Comparison of ENCODE assay signal across 37 cellular contexts in genomic region chr7:72415586-72415985, GRCh38. TPM values are rescaled to one million over a fixed set of nuclear protein-coding genes. Genes with fewer than 3 reads are reported as not detected.
"Had no signal": no experiment of that assay in that cellular context is flagged by ENCODE, and none has a peak within 500 bp of the region (broad histone marks: within the 10 kb centered on the region; RNA-seq: fewer than 3 reads in every experiment).

No MANE protein-coding gene starts in this region.

- DNase-seq: Karpas-422, Kasumi-1, KG1, MG63, MM.1S, MV-4-11, NCI-H1048, NCI-H1092, NCI-H1092 treated with DMSO at 0.1 percent for 48 hours, NCI-H1105, NCI-H1105 treated with DMSO at 0.1 percent for 48 hours, NCI-H1417, NCI-H1417 treated with DMSO at 0.1 percent for 48 hours, NCI-H1436, NCI-H1436 treated with DMSO at 0.1 percent for 48 hours, NCI-H146, NCI-H1694, NCI-H1694 treated with DMSO at 0.1 percent for 48 hours, NCI-H187, NCI-H187 treated with DMSO at 0.1 percent for 48 hours, NCI-H1930, NCI-H2081, NCI-H2081 treated with DMSO at 0.1 percent for 48 hours, NCI-H2107, NCI-H2171, NCI-H2171 treated with DMSO at 0.1 percent for 48 hours, NCI-H2227 treated with DMSO at 0.1 percent for 48 hours, NCI-H226, NCI-H345, NCI-H446, NCI-H446 treated with DMSO at 0.1 percent for 48 hours, NCI-H510A had no signal

- H3K4me2 ChIP-seq: KMS-11 had no signal

- H3K9me3 ChIP-seq: MG63 had no signal

- H3K27ac ChIP-seq: KMS-11 had no signal

- H3K9ac ChIP-seq: KMS-11 had no signal

- H3K36me3 ChIP-seq: MG63 had no signal

- H3K27me3 ChIP-seq: MG63 had no signal

- H3K4me3 ChIP-seq: MG63 had no signal

RNA-seq across cellular contexts. Expression of gene CALN1, which starts 3.4 kb away (rescaled TPM):
- total RNA-seq: LHCN-M2, M059J, MCF 10A, NCI-H460 had no signal
